ENCODE assay signal across 3 cellular contexts in genomic region chr21:35586305-35586704, GRCh38.
A peak's percentile ranks its signal among the peaks of the same experiment; 100 is the strongest.
TF ChIP-seq lines count a peak whose summit lies in the region.

No MANE protein-coding gene starts in this region.

TF ChIP-seq in IMR-90, 13 proteins besides CTCF, POLR2A, EP300 and RAD21 (continued from another document):
- TF ChIP-seq USF2 (IDR thresholded peaks at IDR 0.05; ENCODE audit: low read depth, low read length) = no peak
- TF ChIP-seq CEBPB (IDR thresholded peaks at IDR 0.05; ENCODE audit: low read depth, low read length) = no peak
- no peak for TF ChIP-seq BHLHE40 (IDR thresholded peaks at IDR 0.05; ENCODE audit: low read depth, low read length)
- TF ChIP-seq ELK1 (IDR thresholded peaks at IDR 0.05; ENCODE audit: borderline replicate concordance, low read depth, low read length) = no peak
- no peak for TF ChIP-seq FOS (IDR thresholded peaks at IDR 0.05; ENCODE audit: low read depth, low read length)
- TF ChIP-seq MAFK (IDR thresholded peaks at IDR 0.05; ENCODE audit: low read depth, low read length) = no peak
- no peak for TF ChIP-seq RCOR1 (IDR thresholded peaks at IDR 0.05; ENCODE audit: insufficient replicate concordance, low read length)
- no peak for TF ChIP-seq NFE2L2 (IDR thresholded peaks at IDR 0.05; ENCODE audit: low read depth, low read length)
- no peak for TF ChIP-seq RFX5 (IDR thresholded peaks at IDR 0.05; ENCODE audit: low read depth, low read length)
- no peak for TF ChIP-seq CHD1 (IDR thresholded peaks at IDR 0.05; ENCODE audit: low read depth, low read length)
- TF ChIP-seq MXI1 (IDR thresholded peaks at IDR 0.05; ENCODE audit: borderline replicate concordance, low read depth, low read length) = no peak
TF ChIP-seq in IMR-90: peak in this region for 0.

TF ChIP-seq in K562, 482 proteins besides CTCF, POLR2A, EP300 and RAD21:
- TF ChIP-seq ZBTB40 (IDR thresholded peaks at IDR 0.05) = no peak
- TF ChIP-seq ZBTB40 (CRISPR knock-in tag; IDR thresholded peaks at IDR 0.05) = no peak
- 0 out of 2 replicates have a peak, but pooled peaks have one; percentile 19 for TF ChIP-seq ESRRA (IDR thresholded peaks at IDR 0.05; ENCODE audit: borderline replicate concordance, low read depth)

TF ChIP-seq in liver, 16 proteins besides CTCF, POLR2A, EP300 and RAD21 (continued from another document):
- no peak for TF ChIP-seq REST (IDR thresholded peaks at IDR 0.05)
- peak; percentile 37 for TF ChIP-seq SP1 (IDR thresholded peaks at IDR 0.05)
- peak; percentile 61 to 66 for TF ChIP-seq HNF4A (conservative IDR thresholded peaks at IDR 0.05)
- TF ChIP-seq ZBTB33 (IDR thresholded peaks at IDR 0.05) = no peak
- TF ChIP-seq FOXA2 (IDR thresholded peaks at IDR 0.05) = peak; percentile 71
- TF ChIP-seq JUND (IDR thresholded peaks at IDR 0.05) = no peak
- peak in 1 of 2 donors; percentile 42 for TF ChIP-seq RXRA (IDR thresholded peaks at IDR 0.05)
- TF ChIP-seq ATF3 (IDR thresholded peaks at IDR 0.05) = no peak
